In the genomic region with DNA sequence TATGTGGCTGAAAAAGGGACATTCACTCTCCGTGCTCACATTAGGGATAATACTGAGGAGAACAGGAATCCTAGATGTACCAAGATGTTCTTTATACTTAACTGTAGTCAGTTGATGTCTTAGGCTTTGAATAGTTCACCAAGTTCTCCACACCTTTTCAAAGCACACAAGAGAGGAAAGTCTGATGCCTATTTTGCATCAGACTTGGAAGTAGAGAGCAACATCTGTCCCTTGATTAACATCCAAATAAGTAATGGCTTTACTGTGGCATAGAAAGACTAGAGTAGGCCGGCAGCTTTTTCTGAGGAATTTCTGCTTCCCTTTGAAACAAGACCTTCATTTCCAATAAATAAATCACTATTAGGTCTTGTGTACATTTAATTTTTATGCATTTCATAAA, we compare ENCODE assay signal across 1 cellular context.
A peak's percentile ranks its signal among the peaks of the same experiment; 100 is the strongest.
TF ChIP-seq lines count a peak whose summit lies in the region.

No MANE protein-coding gene starts in this region.

TF ChIP-seq in K562, 482 proteins besides CTCF, POLR2A, EP300 and RAD21:
- TF ChIP-seq MAFF (IDR thresholded peaks at IDR 0.05; ENCODE audit: low read length) (no peak), POLR2G (IDR thresholded peaks at IDR 0.05; ENCODE audit: low read depth, low read length) (0 out of 2 replicates have a peak, but pooled peaks have one; percentile 22)
TF ChIP-seq in K562: peak in this region for 1.
